In the genomic region with DNA sequence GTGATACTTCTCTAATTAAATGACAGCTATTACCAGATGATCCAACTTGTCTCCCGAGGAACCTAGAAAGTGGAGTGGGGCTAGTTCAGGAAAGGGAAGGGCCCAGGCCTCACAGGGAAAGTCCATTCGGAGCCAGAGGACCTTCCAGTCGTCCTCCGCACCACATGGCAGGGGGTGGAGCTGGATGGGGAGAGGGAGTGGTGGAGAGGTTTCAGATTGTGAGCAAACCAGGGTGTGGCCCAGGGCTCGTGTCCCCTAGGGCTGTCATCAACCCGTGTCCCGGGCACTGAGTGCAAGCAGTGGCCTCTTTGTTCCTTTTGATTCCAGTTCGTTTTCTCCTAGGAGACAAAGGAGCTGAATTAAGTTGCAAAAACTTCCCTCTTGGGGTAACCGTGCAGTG, we compare ENCODE assay signal across 22 cellular contexts.
"Had no signal": no experiment of that assay in that cellular context is flagged by ENCODE, and none has a peak within 500 bp of the region (broad histone marks: within the 10 kb centered on the region; RNA-seq: fewer than 3 reads in every experiment).

No MANE protein-coding gene starts in this region.

- H3K9me3 ChIP-seq: body of pancreas, esophagus squamous epithelium, prostate gland, stomach, thoracic aorta, uterus had no signal

- H3K36me3 Mint-ChIP-seq: activated naive CD8-positive, alpha-beta T cell treated with anti-CD3 and anti-CD28 coated beads for 36 hours; WTC11 had no signal

- ATAC-seq: activated CD8-positive, alpha-beta T cell treated with anti-CD3 and anti-CD28 coated beads for 36 hours; body of pancreas; sciatic nerve; WTC11 had no signal

- H3K27me3 ChIP-seq: body of pancreas, esophagus squamous epithelium, stomach, uterus had no signal

- H3K4me3 Mint-ChIP-seq: activated CD8-positive, alpha-beta T cell treated with anti-CD3 and anti-CD28 coated beads for 36 hours; activated naive CD8-positive, alpha-beta T cell treated with anti-CD3 and anti-CD28 coated beads for 36 hours; nephron; WTC11 had no signal

- H3K4me1 Mint-ChIP-seq: activated naive CD8-positive, alpha-beta T cell treated with anti-CD3 and anti-CD28 coated beads for 36 hours had no signal

- H3K27ac ChIP-seq: body of pancreas, coronary artery, esophagus squamous epithelium, prostate gland, spleen, stomach, thoracic aorta, uterus had no signal

- H3K9me3 Mint-ChIP-seq: activated CD8-positive, alpha-beta T cell treated with anti-CD3 and anti-CD28 coated beads for 36 hours; activated naive CD8-positive, alpha-beta T cell treated with anti-CD3 and anti-CD28 coated beads for 36 hours; nephron; WTC11 had no signal

- H3K27ac Mint-ChIP-seq: activated CD8-positive, alpha-beta T cell treated with anti-CD3 and anti-CD28 coated beads for 36 hours; activated naive CD8-positive, alpha-beta T cell treated with anti-CD3 and anti-CD28 coated beads for 36 hours; WTC11 had no signal

- DNase-seq: activated CD4-positive, alpha-beta T cell treated with anti-CD3 and anti-CD28 coated beads for 4 hours; activated CD8-positive, alpha-beta T cell treated with anti-CD3 and anti-CD28 coated beads for 36 hours; activated naive CD8-positive, alpha-beta T cell treated with anti-CD3 and anti-CD28 coated beads for 36 hours; amygdala; body of pancreas; central memory CD4-positive, alpha-beta T cell; effector CD4-positive, alpha-beta T cell; esophagus squamous epithelium; foreskin fibroblast; head of caudate nucleus; mammary epithelial cell; spleen; stimulated activated CD4-positive, alpha-beta T cell treated with anti-CD3 and anti-CD28 coated beads, Interleukin-1b, Interleukin-23, amount 100 ng/mL, for 48 hours; stomach; T-helper 2 cell; uterus had no signal

- H3K36me3 ChIP-seq: esophagus squamous epithelium, prostate gland, spleen, stomach, thoracic aorta, uterus had no signal

- H3K4me1 ChIP-seq: esophagus squamous epithelium, prostate gland, spleen, stomach, uterus had no signal

- H3K4me3 ChIP-seq: body of pancreas, coronary artery, esophagus squamous epithelium, prostate gland, spleen, stomach, thoracic aorta, uterus had no signal

- H3K27me3 Mint-ChIP-seq: activated naive CD8-positive, alpha-beta T cell treated with anti-CD3 and anti-CD28 coated beads for 36 hours had no signal
